Comparison of ENCODE assay signal across 17 cellular contexts in the genomic region with DNA sequence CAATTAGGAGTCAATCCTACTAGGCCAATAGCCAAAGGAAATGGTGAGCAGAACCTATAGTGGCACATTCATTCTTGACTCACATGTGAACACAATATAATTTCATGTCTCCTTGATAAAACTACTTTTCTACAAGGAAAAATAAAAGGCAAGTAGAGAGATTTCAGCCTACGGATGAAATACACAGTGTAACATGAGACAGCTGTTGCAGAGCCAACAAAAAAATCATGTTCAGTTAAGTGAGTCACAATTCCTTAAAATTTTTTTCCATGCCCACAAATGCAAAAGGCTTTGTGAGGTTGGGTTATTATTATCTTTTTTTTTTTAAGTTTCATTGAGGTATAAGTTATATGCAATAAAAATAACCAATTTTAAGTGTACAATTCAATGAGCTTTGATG. TPM values are rescaled to one million over a fixed set of nuclear protein-coding genes. Genes with fewer than 3 reads are reported as not detected.
A peak's percentile ranks its signal among the peaks of the same experiment; 100 is the strongest.
DNase-seq lines count a peak whose midpoint lies in the region; ATAC-seq and TF ChIP-seq lines count a peak whose summit lies in the region.
"Had no signal": no experiment of that assay in that cellular context is flagged by ENCODE, and none has a peak within 500 bp of the region (broad histone marks: within the 10 kb centered on the region; RNA-seq: fewer than 3 reads in every experiment).

No MANE protein-coding gene starts in this region.

- DNase-seq in DMS 273 (lab: John Stamatoyannopoulos, UW; ENCODE audit: unreplicated experiment) (peak; percentile 41), DMS 273 treated with DMSO at 0.1 percent for 48 hours (lab: John Stamatoyannopoulos, UW) (no peak), RWPE2 (ENCODE audit: low spot score) (no peak), middle frontal gyrus (ENCODE audit: extremely low spot score, low spot score) (peak; percentile 8), stromal cell of bone marrow (ENCODE audit: low read depth) (peak; percentile 21), nucleus accumbens (lab: John Stamatoyannopoulos, UW) (no peak), COR-L47 (lab: John Stamatoyannopoulos, UW) (no peak)
- no peak for DNase-seq in naive thymus-derived CD8-positive, alpha-beta T cell
- DNase-seq: Caco-2; CD8-positive, alpha-beta T cell had no signal

- no peaks in the 10 kb centered on the region for H3K27me3 ChIP-seq in RWPE2 (ENCODE audit: insufficient read depth, poor library complexity, severe bottlenecking)

- no peaks in the 10 kb centered on the region for H3K9me3 ChIP-seq in RWPE2 (ENCODE audit: severe bottlenecking)
- H3K9me3 ChIP-seq: Caco-2, HAP-1 had no signal

- H3K27me3 Mint-ChIP-seq in naive thymus-derived CD8-positive, alpha-beta T cell = peaks cover 0 to 11% (median 0%) of the 10 kb centered on the region in 5 donors

- no peak overlapping the region for H3K4me3 ChIP-seq in RWPE2 (ENCODE audit: severe bottlenecking)
- H3K4me3 ChIP-seq: HAP-1 had no signal

- no peaks in the 10 kb centered on the region for H3K4me1 Mint-ChIP-seq in naive thymus-derived CD8-positive, alpha-beta T cell

- no peaks in the 10 kb centered on the region for H3K36me3 ChIP-seq in RWPE2 (ENCODE audit: low read depth)
- H3K36me3 ChIP-seq: HAP-1 had no signal

- ATAC-seq in RWPE2 (ENCODE audit: low read depth) = peak; percentile 55
- no peak for ATAC-seq in naive thymus-derived CD8-positive, alpha-beta T cell
- ATAC-seq: CD8-positive, alpha-beta T cell had no signal

- POLR2A ChIA-PET in naive thymus-derived CD8-positive, alpha-beta T cell (lab: Charles Lee) = no interaction called here

- no peaks in the 10 kb centered on the region for H3K36me3 Mint-ChIP-seq in naive thymus-derived CD8-positive, alpha-beta T cell
- H3K36me3 Mint-ChIP-seq: CD8-positive, alpha-beta T cell had no signal

- no peak overlapping the region for H3K27ac Mint-ChIP-seq in naive thymus-derived CD8-positive, alpha-beta T cell
- H3K27ac Mint-ChIP-seq: CD8-positive, alpha-beta T cell had no signal

- H3K4me3 Mint-ChIP-seq in naive thymus-derived CD8-positive, alpha-beta T cell = no peak overlapping the region
- H3K4me3 Mint-ChIP-seq: CD14-positive monocyte; CD8-positive, alpha-beta T cell had no signal

- H3K9me3 Mint-ChIP-seq in naive thymus-derived CD8-positive, alpha-beta T cell = no peaks in the 10 kb centered on the region
- H3K9me3 Mint-ChIP-seq: CD8-positive, alpha-beta T cell had no signal

- H3K4me1 ChIP-seq in RWPE2 (ENCODE audit: insufficient read depth, poor library complexity, severe bottlenecking) = peaks cover 5% of the 10 kb centered on the region
- H3K4me1 ChIP-seq: Caco-2, HAP-1 had no signal

- no peak overlapping the region for H3K27ac ChIP-seq in RWPE2 (ENCODE audit: poor library complexity, severe bottlenecking)
- H3K27ac ChIP-seq: 22Rv1, HL-60 had no signal

- TF ChIP-seq CTCF in RWPE2 (IDR thresholded peaks at IDR 0.05; ENCODE audit: poor library complexity, severe bottlenecking) = no peak

RNA-seq across cellular contexts. Expression of a gene that starts 54.8 kb away (rescaled TPM):
- not detected for total RNA-seq in naive thymus-derived CD8-positive, alpha-beta T cell
- polyA plus RNA-seq in naive thymus-derived CD8-positive, alpha-beta T cell = 1 to 10 TPM in 1 of 3 donors, under 1 TPM in 1, not detected in 1; 0.11 to 2.1 TPM
- total RNA-seq: A673; Caco-2; CD8-positive, alpha-beta T cell; Daoy had no signal
- polyA plus RNA-seq: BJ had no signal

Comparison
In these comparisons a context has a peak if more than half of its experiments do, and no peak if none do; other contexts are left out.
1. DNase-seq: peak in DMS 273 (single experiment), middle frontal gyrus (single experiment) and stromal cell of bone marrow (single experiment); none in DMS 273 treated with DMSO at 0.1 percent for 48 hours (single experiment), RWPE2 (single experiment), nucleus accumbens (0 of 56), COR-L47 (single experiment) and naive thymus-derived CD8-positive, alpha-beta T cell (0 of 10).